In the genomic region with DNA sequence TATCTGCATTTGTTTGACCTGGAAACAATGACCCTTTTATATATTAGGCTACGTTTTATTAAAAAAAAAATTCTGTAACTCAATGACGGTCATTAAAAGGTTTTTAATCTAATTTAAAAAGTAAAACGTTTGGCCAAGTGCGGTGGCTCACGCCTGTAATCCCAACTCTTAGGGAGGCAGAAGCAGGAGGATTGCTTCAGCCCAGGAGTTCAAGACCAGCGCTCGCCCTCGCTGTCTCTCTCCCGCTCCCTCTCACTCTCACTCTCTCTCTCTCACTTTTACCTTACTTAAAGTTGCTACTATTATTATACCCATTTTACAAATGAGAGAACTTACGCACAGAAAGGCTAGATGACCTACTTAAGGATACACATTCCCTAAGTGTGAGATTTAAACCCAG, we compare ENCODE assay signal across 8 cellular contexts. TPM values are rescaled to one million over a fixed set of nuclear protein-coding genes. Genes with fewer than 3 reads are reported as not detected.
A peak's percentile ranks its signal among the peaks of the same experiment; 100 is the strongest.
DNase-seq lines count a peak whose midpoint lies in the region; ATAC-seq, FAIRE-seq and TF ChIP-seq lines count a peak whose summit lies in the region.

No MANE protein-coding gene starts in this region.

- peak overlapping the region; percentile 86 to 91; a peak in 5 of 6 replicates for H3K27ac ChIP-seq in A549
- no peak overlapping the region for H3K27ac ChIP-seq in HUES64 (ENCODE audit: low read depth, low read length)
- H3K27ac ChIP-seq in mucosa of rectum (ENCODE audit: low read depth in 2 of 2, low read length in 2 of 2) = peak overlapping the region in 1 of 2 donors; percentile 79

- FAIRE-seq in A549 (lab: Jason Lieb, UNC) (no peak), urothelium cell line (lab: Jason Lieb, UNC) (no peak)

- peak overlapping the region; percentile 70; the same call in 1 of the 2 replicates for H3K9ac ChIP-seq in HUES64 (ENCODE audit: low read depth, low read length)
- H3K9ac ChIP-seq in mucosa of rectum (ENCODE audit: low read depth in 1 of 2, low read length in 2 of 2) = peak overlapping the region; percentile 76 to 88

- H3K4me1 ChIP-seq in A549 (peaks cover 15% of the 10 kb centered on the region; the same call in 1 of the 3 replicates), HUES64 (ENCODE audit: insufficient read depth, low read length) (peaks cover 8% of the 10 kb centered on the region; the same call in 1 of the 2 replicates), mucosa of rectum (ENCODE audit: control insufficient read depth in 2 of 2, insufficient read depth in 2 of 2, low read length in 2 of 2) (peaks cover 0 to 8% of the 10 kb centered on the region in 2 donors)

- no peak overlapping the region for H3K27ac Mint-ChIP-seq in MCF 10A (ENCODE audit: low read depth, unreplicated experiment)

- TF ChIP-seq CTCF in A549 (IDR thresholded peaks at IDR 0.05) (no peak), MCF 10A (IDR thresholded peaks at IDR 0.05; ENCODE audit: unreplicated experiment) (no peak)

- peaks cover 8% of the 10 kb centered on the region; the same call in 2 of the 3 replicates for H3K9me3 ChIP-seq in A549
- no peaks in the 10 kb centered on the region for H3K9me3 ChIP-seq in HUES64 (ENCODE audit: insufficient read depth, low read depth, low read length)
- H3K9me3 ChIP-seq in mucosa of rectum (ENCODE audit: control insufficient read depth in 2 of 2, low read length in 2 of 2) = no peaks in the 10 kb centered on the region

- intact Hi-C loops in MCF 10A (cut with micrococcal nuclease) = no loop called here

- BruUV-seq in MCF 10A (replicated peaks; lab: Mats Ljungman, UMichigan) = no TSS peak

- CTCF ChIA-PET in A549 (lab: Yijun Ruan, JAX) = interaction anchor here (2.0 to 4.0 kb wide), 2 partner anchors 9 to 11 kb away, joined by 4 to 29 read pairs; no protein-coding TSS in a partner anchor
- CTCF ChIA-PET in MCF 10A (lab: Yijun Ruan, JAX) = interaction anchor here (0.6 to 5.2 kb wide), 3 partner anchors 10 to 389 kb away, joined by 3 to 54 read pairs (median 13); no protein-coding TSS in a partner anchor

- no peak for TF ChIP-seq POLR2A in A549 (IDR thresholded peaks at IDR 0.05; ENCODE audit: low read length)

- no peaks in the 10 kb centered on the region for H3K9me3 Mint-ChIP-seq in MCF 10A (ENCODE audit: unreplicated experiment)

- H3K36me3 Mint-ChIP-seq in MCF 10A (ENCODE audit: insufficient read depth, unreplicated experiment) = peaks cover 6% of the 10 kb centered on the region

- peaks cover 5% of the 10 kb centered on the region for H3K4me1 Mint-ChIP-seq in MCF 10A (ENCODE audit: insufficient read depth, unreplicated experiment)

- TF ChIP-seq EP300 in A549 (IDR thresholded peaks at IDR 0.05) = no peak

- peak overlapping the region; percentile 89 for H3K4me3 Mint-ChIP-seq in MCF 10A (ENCODE audit: unreplicated experiment)

- POLR2A ChIA-PET in A549 (lab: Yijun Ruan, JAX) (interaction anchor here (1.1 to 1.8 kb wide), 2 partner anchors 156 to 436 kb away, joined by 3 to 4 read pairs; a partner anchor contains a TSS), MCF 10A (lab: Yijun Ruan, JAX) (interaction anchor here (0.8 to 2.6 kb wide), 9 partner anchors 8 to 581 kb away, joined by 3 to 14 read pairs (median 4); a partner anchor contains a TSS)

- H3K4me2 ChIP-seq in A549 = peak overlapping the region; percentile 78

- H3K27me3 ChIP-seq in HUES64 (ENCODE audit: insufficient read depth, low read length) = no peaks in the 10 kb centered on the region
- H3K27me3 ChIP-seq in mucosa of rectum (ENCODE audit: control insufficient read depth in 2 of 2, insufficient read depth in 2 of 2, low read length in 2 of 2) = no peaks in the 10 kb centered on the region

- H3K4me3 ChIP-seq in A549 = peak overlapping the region; percentile 71
- peak overlapping the region; percentile 90 for H3K4me3 ChIP-seq in HUES64 (ENCODE audit: low read length)
- peak overlapping the region; percentile 91 to 97 for H3K4me3 ChIP-seq in mucosa of rectum (ENCODE audit: low read length in 2 of 2)

- no peaks in the 10 kb centered on the region for H3K27me3 Mint-ChIP-seq in MCF 10A (ENCODE audit: insufficient read depth, unreplicated experiment)

- ATAC-seq in A549 (no peak), GM18858 (IDR thresholded peaks at IDR 0.05; ENCODE audit: unreplicated experiment) (no peak)

- peaks cover 21% of the 10 kb centered on the region for H3K36me3 ChIP-seq in HUES64 (ENCODE audit: insufficient read depth, low read length)
- H3K36me3 ChIP-seq in mucosa of rectum (ENCODE audit: control insufficient read depth in 2 of 2, insufficient read depth in 2 of 2, low read length in 2 of 2) = peaks cover 3 to 4% of the 10 kb centered on the region in 2 donors

- 60% methylated on average over 10 of the region's 10 CpGs for WGBS in A549 (ENCODE audit: missing lambda C conversion rate)
- 74% methylated on average over 9 of the region's 10 CpGs for WGBS in HUES64

- DNase-seq in A549 (ENCODE audit: low read depth in 1 of 2, low spot score in 1 of 2) (no peak), MCF 10A (ENCODE audit: unreplicated experiment) (no peak), NCI-H2029 treated with DMSO at 0.1 percent for 48 hours (lab: John Stamatoyannopoulos, UW) (no peak), urothelium cell line (ENCODE audit: low spot score) (no peak), NCI-H524 treated with DMSO at 0.1 percent for 48 hours (lab: John Stamatoyannopoulos, UW) (no peak)

- no peak for TF ChIP-seq RAD21 in A549 (conservative IDR thresholded peaks at IDR 0.05 in 1 of 2, IDR thresholded peaks at IDR 0.05 in 1 of 2)

TF ChIP-seq in A549, 52 proteins besides CTCF, POLR2A, EP300 and RAD21:
- TF ChIP-seq CBX8 (IDR thresholded peaks at IDR 0.05) (no peak), PHF8 (IDR thresholded peaks at IDR 0.05; ENCODE audit: borderline replicate concordance, low read depth) (no peak), HDAC2 (IDR thresholded peaks at IDR 0.05) (no peak), JUNB (IDR thresholded peaks at IDR 0.05) (no peak), EHMT2 (IDR thresholded peaks at IDR 0.05; ENCODE audit: low read depth) (no peak), CHD4 (IDR thresholded peaks at IDR 0.05; ENCODE audit: borderline replicate concordance) (no peak), CBX2 (IDR thresholded peaks at IDR 0.05; ENCODE audit: borderline replicate concordance, low read depth) (no peak), TP53 (CRISPR knock-in tag; IDR thresholded peaks at IDR 0.05) (no peak)
- TF ChIP-seq, protein P1, sequence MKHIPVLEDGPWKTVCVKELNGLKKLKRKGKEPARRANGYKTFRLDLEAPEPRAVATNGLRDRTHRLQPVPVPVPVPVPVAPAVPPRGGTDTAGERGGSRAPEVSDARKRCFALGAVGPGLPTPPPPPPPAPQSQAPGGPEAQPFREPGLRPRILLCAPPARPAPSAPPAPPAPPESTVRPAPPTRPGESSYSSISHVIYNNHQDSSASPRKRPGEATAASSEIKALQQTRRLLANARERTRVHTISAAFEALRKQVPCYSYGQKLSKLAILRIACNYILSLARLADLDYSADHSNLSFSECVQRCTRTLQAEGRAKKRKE (CRISPR knock-in tag; IDR thresholded peaks at IDR 0.05; ENCODE audit: low read depth) = no peak
- TF ChIP-seq, protein P2, sequence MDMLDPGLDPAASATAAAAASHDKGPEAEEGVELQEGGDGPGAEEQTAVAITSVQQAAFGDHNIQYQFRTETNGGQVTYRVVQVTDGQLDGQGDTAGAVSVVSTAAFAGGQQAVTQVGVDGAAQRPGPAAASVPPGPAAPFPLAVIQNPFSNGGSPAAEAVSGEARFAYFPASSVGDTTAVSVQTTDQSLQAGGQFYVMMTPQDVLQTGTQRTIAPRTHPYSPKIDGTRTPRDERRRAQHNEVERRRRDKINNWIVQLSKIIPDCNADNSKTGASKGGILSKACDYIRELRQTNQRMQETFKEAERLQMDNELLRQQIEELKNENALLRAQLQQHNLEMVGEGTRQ (IDR thresholded peaks at IDR 0.05) = no peak

RNA-seq across cellular contexts. Expression of a gene that starts 0.8 kb away (rescaled TPM):
- polyA plus RNA-seq in A549 (2011; rRNA removed) = 37.9 and 57.7 TPM in 2 replicates
- 13.1 and 13.2 TPM in 2 replicates for polyA plus RNA-seq in A549 (2012; cell fraction: cytosol; rRNA removed)
- polyA plus RNA-seq in A549 (2012; cell fraction: nucleus; rRNA removed) = 7.6 and 11.1 TPM in 2 replicates
- polyA plus RNA-seq in A549 (2017; fragmentation: RNase III; extraction: RNeasy Plus Mini Kit Qiagen cat#74134 plus additional on column Dnase treatment) = 29.7 to 31.7 TPM (median 30.9 TPM) in 3 replicates
- polyA minus RNA-seq in A549 (2011; rRNA and poly(A)+ RNA removed) = 11.8 and 18.6 TPM in 2 replicates
- polyA plus RNA-seq in HUES64 (2013, experiment 1 of 2) = 32.7 TPM
- polyA plus RNA-seq in HUES64 (2013, experiment 2 of 2) = 37.9 TPM
- 15.1 and 24.6 TPM in 2 replicates for total RNA-seq in MCF 10A (2022)
